In genomic region chr15:69468241-69469121, GRCh38 we compare ENCODE assay signal across 8 cellular contexts. TPM values are rescaled to one million over a fixed set of nuclear protein-coding genes. Genes with fewer than 3 reads are reported as not detected.
A peak's percentile ranks its signal among the peaks of the same experiment; 100 is the strongest.
DNase-seq lines count a peak whose midpoint lies in the region; ATAC-seq and TF ChIP-seq lines count a peak whose summit lies in the region.

No MANE protein-coding gene starts in this region.

- H4K20me1 ChIP-seq in osteoblast (ENCODE audit: insufficient read depth, low read length): no peaks in the 10 kb centered on the region

- H3K4me3 ChIP-seq in breast epithelium: peak overlapping the region in 1 of 3 donors; percentile 1
- H3K4me3 ChIP-seq in osteoblast (ENCODE audit: insufficient read depth, low read length): no peak overlapping the region

- H3K4me2 ChIP-seq in osteoblast (ENCODE audit: insufficient read depth, low read length): no peak overlapping the region

- DNase-seq in EH (ENCODE audit: low read depth) (peak; percentile 55), NCI-H187 treated with DMSO at 0.1 percent for 48 hours (lab: John Stamatoyannopoulos, UW) (peak; percentile 90), breast epithelium (ENCODE audit: low spot score in 2 of 2) (peak; percentile 67 to 70), osteoblast (ENCODE audit: insufficient read length, low spot score, missing footprints) (no peak), ureter (ENCODE audit: low spot score) (peak; percentile 75)

- H3K79me2 ChIP-seq in osteoblast (ENCODE audit: insufficient read depth, low read length): no peaks in the 10 kb centered on the region

- H3K27me3 ChIP-seq in breast epithelium (no peaks in the 10 kb centered on the region), osteoblast (ENCODE audit: insufficient read depth, low read length) (no peaks in the 10 kb centered on the region)

- no peak for TF ChIP-seq CTCF in breast epithelium (IDR thresholded peaks at IDR 0.05)
- TF ChIP-seq CTCF in osteoblast (IDR thresholded peaks at IDR 0.05; ENCODE audit: extremely low read depth, low read depth, low read length): no peak

- H3K36me3 ChIP-seq in breast epithelium (no peaks in the 10 kb centered on the region), osteoblast (ENCODE audit: insufficient read depth, low read length) (no peaks in the 10 kb centered on the region)

- H2AFZ ChIP-seq in osteoblast (ENCODE audit: low read length): peak overlapping the region; percentile 7

- peak overlapping the region; percentile 78 to 82 for H3K27ac ChIP-seq in breast epithelium
- no peak overlapping the region for H3K27ac ChIP-seq in osteoblast (ENCODE audit: low read depth, low read length)

- intact Hi-C loops in breast epithelium (cut with DNase I; ENCODE audit: low total_unique reads): no loop called here

- H3K9me3 ChIP-seq in breast epithelium (no peaks in the 10 kb centered on the region), osteoblast (ENCODE audit: low read depth, low read length) (no peaks in the 10 kb centered on the region)

- ATAC-seq in activated CD4-positive, CD25-positive, alpha-beta regulatory T cell treated with anti-CD3 and anti-CD28 coated beads, Interleukin-2, amount 50 U/mL, for 24 hours: peak; percentile 99
- ATAC-seq in HG02588 (IDR thresholded peaks at IDR 0.05; ENCODE audit: unreplicated experiment) (no peak), HG03045 (IDR thresholded peaks at IDR 0.05; ENCODE audit: unreplicated experiment) (no peak)

- no peaks in the 10 kb centered on the region for H3K4me1 ChIP-seq in breast epithelium
- H3K4me1 ChIP-seq in osteoblast (ENCODE audit: insufficient read depth, low read length): peaks cover 5% of the 10 kb centered on the region

- TF ChIP-seq POLR2A in breast epithelium (IDR thresholded peaks at IDR 0.05): no peak

RNA-seq across cellular contexts. Expression of gene RPLP1, which starts 15.9 kb away (rescaled TPM):
- total RNA-seq in breast epithelium: 100 to 1,000 TPM; 624 to 881 (median 805) TPM
- 71.7 and 94.6 TPM in 2 replicates for total RNA-seq in osteoblast
- total RNA-seq in ureter: 1,915 TPM

RNA-seq across cellular contexts. Expression of gene KIF23, which starts 54.3 kb away (rescaled TPM):
- total RNA-seq in breast epithelium: 1 to 10 TPM; 1.6 to 6.4 (median 2.2) TPM
- total RNA-seq in osteoblast: 8.0 and 8.3 TPM in 2 replicates
- total RNA-seq in ureter: 3.0 TPM

Comparison
In these comparisons a context has a peak if more than half of its experiments do, and no peak if none do; other contexts are left out.
1. ATAC-seq: peak in activated CD4-positive, CD25-positive, alpha-beta regulatory T cell treated with anti-CD3 and anti-CD28 coated beads, Interleukin-2, amount 50 U/mL, for 24 hours (2 of 2); none in HG02588 (single experiment) and HG03045 (single experiment).